Comparison of ENCODE assay signal across 1 cellular context in the genomic region with DNA sequence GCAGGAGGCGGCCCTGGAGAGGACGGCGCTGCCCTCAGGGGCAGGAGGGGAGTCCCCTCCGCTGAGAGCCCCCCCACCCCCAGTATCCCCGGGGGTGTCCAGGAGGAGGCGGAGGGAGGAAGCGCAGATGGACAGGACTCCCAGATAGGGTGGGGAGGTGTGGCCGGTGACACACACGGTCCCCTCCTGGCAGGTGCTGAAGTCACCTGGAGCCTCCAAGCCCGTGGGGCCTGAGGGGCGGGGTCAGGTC.
TF ChIP-seq lines count a peak whose summit lies in the region.

No MANE protein-coding gene starts in this region.

TF ChIP-seq in endothelial cell of umbilical vein, 7 proteins besides CTCF, POLR2A, EP300 and RAD21 (continued from another document):
- TF ChIP-seq JUN (IDR thresholded peaks at IDR 0.05; ENCODE audit: borderline replicate concordance, insufficient read depth, insufficient read length, low read depth) = no peak
